ENCODE assay signal across 14 cellular contexts in the genomic region with DNA sequence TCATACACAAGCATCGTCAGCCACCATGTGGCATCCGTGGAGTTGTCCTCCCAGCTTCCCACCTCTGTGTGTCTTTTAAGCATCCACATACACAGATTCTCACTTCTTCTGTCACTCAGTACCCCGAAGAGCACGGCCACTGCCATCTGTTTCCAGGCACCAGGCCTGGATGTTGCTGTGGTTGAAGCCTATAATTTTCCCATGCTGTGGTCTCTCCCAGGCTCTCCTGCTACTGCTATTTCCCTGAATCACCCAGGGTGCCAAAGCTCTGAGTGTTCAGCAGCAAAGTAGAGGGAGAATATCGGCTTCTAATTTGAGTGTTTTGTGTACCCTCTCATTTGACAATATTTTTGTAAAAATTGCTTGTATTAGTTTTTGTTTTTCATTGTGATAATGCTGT.
DNase-seq lines count a peak whose midpoint lies in the region; TF ChIP-seq lines count a peak whose summit lies in the region.
"Had no signal": no experiment of that assay in that cellular context is flagged by ENCODE, and none has a peak within 500 bp of the region (broad histone marks: within the 10 kb centered on the region; RNA-seq: fewer than 3 reads in every experiment).

No MANE protein-coding gene starts in this region.

- TF ChIP-seq EP300 in suprapubic skin (IDR thresholded peaks at IDR 0.05): no peak

- H3K27ac Mint-ChIP-seq in glutamatergic neuron (ENCODE audit: unreplicated experiment): peak overlapping the region; percentile 76
- H3K27ac Mint-ChIP-seq: B cell; CD4-positive, alpha-beta T cell; HFFc6 had no signal

- H3K4me1 Mint-ChIP-seq in glutamatergic neuron (ENCODE audit: low read depth, unreplicated experiment): peaks cover 10% of the 10 kb centered on the region
- H3K4me1 Mint-ChIP-seq: B cell had no signal

- no peak overlapping the region for H3K27ac ChIP-seq in suprapubic skin

- TF ChIP-seq POLR2A in suprapubic skin (IDR thresholded peaks at IDR 0.05): no peak

- no peak overlapping the region for H3K4me3 ChIP-seq in suprapubic skin

- DNase-seq in NCI-H524 (lab: John Stamatoyannopoulos, UW) (peak; percentile 11 to 48), NCI-H524 treated with DMSO at 0.1 percent for 48 hours (lab: John Stamatoyannopoulos, UW) (no peak), NCI-H2227 treated with DMSO at 0.1 percent for 48 hours (lab: John Stamatoyannopoulos, UW) (peak; percentile 75), glutamatergic neuron (peak; percentile 12), suprapubic skin (ENCODE audit: low spot score in 2 of 2) (no peak), SHP77 treated with DMSO at 0.1 percent for 48 hours (lab: John Stamatoyannopoulos, UW) (no peak)
- DNase-seq in activated naive CD4-positive, alpha-beta T cell (lab: John Stamatoyannopoulos, UW): no peak
- DNase-seq: Calu3; CD4-positive, alpha-beta T cell; DND-41; GF-D8; HCEC 1CT; HFFc6 had no signal

- no peaks in the 10 kb centered on the region for H3K9me3 ChIP-seq in suprapubic skin

- no peaks in the 10 kb centered on the region for H3K36me3 Mint-ChIP-seq in glutamatergic neuron (ENCODE audit: unreplicated experiment)

- TF ChIP-seq CTCF in glutamatergic neuron (IDR thresholded peaks at IDR 0.05; ENCODE audit: partially characterized antibody, unreplicated experiment) (no peak), suprapubic skin (IDR thresholded peaks at IDR 0.05) (no peak)

- 90% methylated on average over 5 of the region's 5 CpGs for WGBS in suprapubic skin

- no peaks in the 10 kb centered on the region for H3K9me3 Mint-ChIP-seq in glutamatergic neuron (ENCODE audit: unreplicated experiment)
- H3K9me3 Mint-ChIP-seq: CD4-positive, alpha-beta T cell had no signal

- peaks cover 3% of the 10 kb centered on the region for H3K4me1 ChIP-seq in suprapubic skin

- no peaks in the 10 kb centered on the region for H3K27me3 ChIP-seq in suprapubic skin

- no peaks in the 10 kb centered on the region for H3K36me3 ChIP-seq in suprapubic skin

- H3K4me3 Mint-ChIP-seq in glutamatergic neuron (ENCODE audit: unreplicated experiment): no peak overlapping the region
- H3K4me3 Mint-ChIP-seq: B cell; CD4-positive, alpha-beta T cell; HFFc6 had no signal

- no peaks in the 10 kb centered on the region for H3K27me3 Mint-ChIP-seq in glutamatergic neuron (ENCODE audit: unreplicated experiment)

Comparison
In these comparisons a context has a peak if more than half of its experiments do, and no peak if none do; other contexts are left out.
1. DNase-seq: peak in NCI-H524 (2 of 2), NCI-H2227 treated with DMSO at 0.1 percent for 48 hours (single experiment) and glutamatergic neuron (single experiment); none in NCI-H524 treated with DMSO at 0.1 percent for 48 hours (single experiment), suprapubic skin (0 of 2), activated naive CD4-positive, alpha-beta T cell (0 of 4) and SHP77 treated with DMSO at 0.1 percent for 48 hours (single experiment).